8 cellular contexts compared by ENCODE assay signal in genomic region chr19:15125232-15126067, GRCh38. TPM values are rescaled to one million over a fixed set of nuclear protein-coding genes. Genes with fewer than 3 reads are reported as not detected.
A peak's percentile ranks its signal among the peaks of the same experiment; 100 is the strongest.
DNase-seq lines count a peak whose midpoint lies in the region; ATAC-seq lines count a peak whose summit lies in the region.

No MANE protein-coding gene starts in this region.

- peak overlapping the region; percentile 85 for H3K27ac ChIP-seq in effector memory CD4-positive, alpha-beta T cell (ENCODE audit: insufficient read depth, low read length, poor library complexity, severe bottlenecking)

- peak; percentile 75 for ATAC-seq in GM21360 (IDR thresholded peaks at IDR 0.05; ENCODE audit: unreplicated experiment)

- peaks cover 18% of the 10 kb centered on the region for H3K36me3 ChIP-seq in effector memory CD4-positive, alpha-beta T cell (ENCODE audit: control insufficient read depth, insufficient read depth, low read length)

- H3K9me3 ChIP-seq in effector memory CD4-positive, alpha-beta T cell (ENCODE audit: control insufficient read depth, low read length) = no peaks in the 10 kb centered on the region

- peak; percentile 96 for DNase-seq in COR-L47 (lab: John Stamatoyannopoulos, UW)
- peak; percentile 91 for DNase-seq in HT-29 (ENCODE audit: low spot score)
- peak; percentile 97 for DNase-seq in NK-92 treated with Interleukin-12 subunit alpha and Interleukin-12 subunit beta, amount 100 ng/mL, for 24 hours (lab: John Stamatoyannopoulos, UW)
- peak; percentile 96 for DNase-seq in activated CD8-positive, alpha-beta memory T cell treated with anti-CD3 and anti-CD28 coated beads for 4 hours (ENCODE audit: low read depth in 2 of 2)
- DNase-seq in effector memory CD4-positive, alpha-beta T cell = peak; percentile 93 to 96 (median 95)
- peak; percentile 97 to 98 for DNase-seq in lung microvascular endothelial cell (ENCODE audit: low read depth in 2 of 2)
- peak; percentile 90 to 96 (median 95) for DNase-seq in stimulated activated CD4-positive, alpha-beta T cell treated with anti-CD3 and anti-CD28 coated beads, TNF-alpha, amount 100 ng/mL, for 4 hours (ENCODE audit: low read depth in 3 of 3)

- H3K27me3 ChIP-seq in effector memory CD4-positive, alpha-beta T cell (replicated peaks; ENCODE audit: control insufficient read depth, insufficient read depth, low read length, poor library complexity, severe bottlenecking) = no peaks in the 10 kb centered on the region

- H3K4me1 ChIP-seq in effector memory CD4-positive, alpha-beta T cell (ENCODE audit: control insufficient read depth, insufficient read depth, low read length, poor library complexity, severe bottlenecking) = peaks cover 13% of the 10 kb centered on the region

- peak overlapping the region; percentile 81 for H3K4me3 ChIP-seq in effector memory CD4-positive, alpha-beta T cell (ENCODE audit: insufficient read depth, low read depth, low read length, poor library complexity, severe bottlenecking)

RNA-seq across cellular contexts. Expression of gene SYDE1, which starts 18.2 kb away (rescaled TPM):
- total RNA-seq in HT-29 (2014; rRNA removed; shearing (Covaris generic)) = 0.03 TPM in 1 of 2 replicates, not detected in the other
- 8.3 and 14.3 TPM in 2 replicates for total RNA-seq in lung microvascular endothelial cell

RNA-seq across cellular contexts. Expression of gene OR1I1, which starts 43.4 kb away (rescaled TPM):
- total RNA-seq in HT-29 (2014; rRNA removed; shearing (Covaris generic)) = not detected in 2 replicates
- not detected in 2 replicates for total RNA-seq in lung microvascular endothelial cell

Comparison
In these comparisons a context has a peak if more than half of its experiments do, and no peak if none do; other contexts are left out.
1. Peak in every context shown above with its lines: DNase-seq, ATAC-seq, H3K4me3 ChIP-seq and H3K27ac ChIP-seq.